Comparison of ENCODE assay signal across 1 cellular context in genomic region chr2:96683972-96684820, GRCh38.
A peak's percentile ranks its signal among the peaks of the same experiment; 100 is the strongest.
TF ChIP-seq lines count a peak whose summit lies in the region.

No MANE protein-coding gene starts in this region.

TF ChIP-seq in HepG2, 621 proteins besides CTCF, POLR2A, EP300 and RAD21 (continued from another document and continues in another):
- TF ChIP-seq TEAD3 (CRISPR knock-in tag; optimal IDR thresholded peaks at IDR 0.05; ENCODE audit: borderline replicate concordance), result peak; percentile 90
- peak; percentile 51; the same call in 1 of the 2 replicates for TF ChIP-seq FOXA3 (CRISPR knock-in tag; IDR thresholded peaks at IDR 0.05)
- peak; percentile 64 for TF ChIP-seq KAT8 (CRISPR knock-in tag; IDR thresholded peaks at IDR 0.05)
- peak; percentile 53; the same call in 1 of the 2 replicates for TF ChIP-seq ZMYM4 (CRISPR knock-in tag; IDR thresholded peaks at IDR 0.05)
- no peak for TF ChIP-seq LCORL (IDR thresholded peaks at IDR 0.05)
- TF ChIP-seq LCORL (CRISPR knock-in tag; IDR thresholded peaks at IDR 0.05), result peak; percentile 54; the same call in 1 of the 2 replicates
- TF ChIP-seq, protein P1, sequence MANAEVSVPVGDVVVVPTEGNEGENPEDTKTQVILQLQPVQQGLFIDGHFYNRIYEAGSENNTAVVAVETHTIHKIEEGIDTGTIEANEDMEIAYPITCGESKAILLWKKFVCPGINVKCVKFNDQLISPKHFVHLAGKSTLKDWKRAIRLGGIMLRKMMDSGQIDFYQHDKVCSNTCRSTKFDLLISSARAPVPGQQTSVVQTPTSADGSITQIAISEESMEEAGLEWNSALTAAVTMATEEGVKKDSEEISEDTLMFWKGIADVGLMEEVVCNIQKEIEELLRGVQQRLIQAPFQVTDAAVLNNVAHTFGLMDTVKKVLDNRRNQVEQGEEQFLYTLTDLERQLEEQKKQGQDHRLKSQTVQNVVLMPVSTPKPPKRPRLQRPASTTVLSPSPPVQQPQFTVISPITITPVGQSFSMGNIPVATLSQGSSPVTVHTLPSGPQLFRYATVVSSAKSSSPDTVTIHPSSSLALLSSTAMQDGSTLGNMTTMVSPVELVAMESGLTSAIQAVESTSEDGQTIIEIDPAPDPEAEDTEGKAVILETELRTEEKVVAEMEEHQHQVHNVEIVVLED (CRISPR knock-in tag; IDR thresholded peaks at IDR 0.05; ENCODE audit: borderline replicate concordance), result 0 out of 2 replicates have a peak, but pooled peaks have one; percentile 9
- TF ChIP-seq ZNF674 (CRISPR knock-in tag; IDR thresholded peaks at IDR 0.05; ENCODE audit: low read depth), result no peak
- peak; percentile 50 for TF ChIP-seq RARA (CRISPR knock-in tag; IDR thresholded peaks at IDR 0.05)
- peak; percentile 78 for TF ChIP-seq HDAC2 (CRISPR knock-in tag; IDR thresholded peaks at IDR 0.05)
- peak; percentile 22; the same call in 1 of the 2 replicates for TF ChIP-seq ZHX1 (CRISPR knock-in tag; IDR thresholded peaks at IDR 0.05; ENCODE audit: low read depth)
- 0 out of 2 replicates have a peak, but pooled peaks have one; percentile 41 for TF ChIP-seq KLF11 (CRISPR knock-in tag; IDR thresholded peaks at IDR 0.05)
- TF ChIP-seq, protein P2, sequence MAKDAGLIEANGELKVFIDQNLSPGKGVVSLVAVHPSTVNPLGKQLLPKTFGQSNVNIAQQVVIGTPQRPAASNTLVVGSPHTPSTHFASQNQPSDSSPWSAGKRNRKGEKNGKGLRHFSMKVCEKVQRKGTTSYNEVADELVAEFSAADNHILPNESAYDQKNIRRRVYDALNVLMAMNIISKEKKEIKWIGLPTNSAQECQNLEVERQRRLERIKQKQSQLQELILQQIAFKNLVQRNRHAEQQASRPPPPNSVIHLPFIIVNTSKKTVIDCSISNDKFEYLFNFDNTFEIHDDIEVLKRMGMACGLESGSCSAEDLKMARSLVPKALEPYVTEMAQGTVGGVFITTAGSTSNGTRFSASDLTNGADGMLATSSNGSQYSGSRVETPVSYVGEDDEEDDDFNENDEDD (CRISPR knock-in tag; IDR thresholded peaks at IDR 0.05; ENCODE audit: borderline replicate concordance), result peak; percentile 69; the same call in 1 of the 2 replicates
- TF ChIP-seq, protein P3, sequence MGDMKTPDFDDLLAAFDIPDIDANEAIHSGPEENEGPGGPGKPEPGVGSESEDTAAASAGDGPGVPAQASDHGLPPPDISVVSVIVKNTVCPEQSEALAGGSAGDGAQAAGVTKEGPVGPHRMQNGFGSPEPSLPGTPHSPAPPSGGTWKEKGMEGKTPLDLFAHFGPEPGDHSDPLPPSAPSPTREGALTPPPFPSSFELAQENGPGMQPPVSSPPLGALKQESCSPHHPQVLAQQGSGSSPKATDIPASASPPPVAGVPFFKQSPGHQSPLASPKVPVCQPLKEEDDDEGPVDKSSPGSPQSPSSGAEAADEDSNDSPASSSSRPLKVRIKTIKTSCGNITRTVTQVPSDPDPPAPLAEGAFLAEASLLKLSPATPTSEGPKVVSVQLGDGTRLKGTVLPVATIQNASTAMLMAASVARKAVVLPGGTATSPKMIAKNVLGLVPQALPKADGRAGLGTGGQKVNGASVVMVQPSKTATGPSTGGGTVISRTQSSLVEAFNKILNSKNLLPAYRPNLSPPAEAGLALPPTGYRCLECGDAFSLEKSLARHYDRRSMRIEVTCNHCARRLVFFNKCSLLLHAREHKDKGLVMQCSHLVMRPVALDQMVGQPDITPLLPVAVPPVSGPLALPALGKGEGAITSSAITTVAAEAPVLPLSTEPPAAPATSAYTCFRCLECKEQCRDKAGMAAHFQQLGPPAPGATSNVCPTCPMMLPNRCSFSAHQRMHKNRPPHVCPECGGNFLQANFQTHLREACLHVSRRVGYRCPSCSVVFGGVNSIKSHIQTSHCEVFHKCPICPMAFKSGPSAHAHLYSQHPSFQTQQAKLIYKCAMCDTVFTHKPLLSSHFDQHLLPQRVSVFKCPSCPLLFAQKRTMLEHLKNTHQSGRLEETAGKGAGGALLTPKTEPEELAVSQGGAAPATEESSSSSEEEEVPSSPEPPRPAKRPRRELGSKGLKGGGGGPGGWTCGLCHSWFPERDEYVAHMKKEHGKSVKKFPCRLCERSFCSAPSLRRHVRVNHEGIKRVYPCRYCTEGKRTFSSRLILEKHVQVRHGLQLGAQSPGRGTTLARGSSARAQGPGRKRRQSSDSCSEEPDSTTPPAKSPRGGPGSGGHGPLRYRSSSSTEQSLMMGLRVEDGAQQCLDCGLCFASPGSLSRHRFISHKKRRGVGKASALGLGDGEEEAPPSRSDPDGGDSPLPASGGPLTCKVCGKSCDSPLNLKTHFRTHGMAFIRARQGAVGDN (CRISPR knock-in tag; IDR thresholded peaks at IDR 0.05), result peak; percentile 78
- 0 out of 2 replicates have a peak, but pooled peaks have one; percentile 47 for TF ChIP-seq ZNF510 (CRISPR knock-in tag; IDR thresholded peaks at IDR 0.05; ENCODE audit: low read depth)
- TF ChIP-seq ZNF629 (CRISPR knock-in tag; conservative IDR thresholded peaks at IDR 0.05), result 0 out of 2 replicates have a peak, but pooled peaks have one; percentile 12
- TF ChIP-seq ZNF512B (CRISPR knock-in tag; IDR thresholded peaks at IDR 0.05; ENCODE audit: borderline replicate concordance), result 0 out of 2 replicates have a peak, but pooled peaks have one; percentile 80
- peak; percentile 72; the same call in 1 of the 2 replicates for TF ChIP-seq ZNF614 (CRISPR knock-in tag; IDR thresholded peaks at IDR 0.05; ENCODE audit: borderline replicate concordance)
- TF ChIP-seq GATA4 (IDR thresholded peaks at IDR 0.05; ENCODE audit: borderline replicate concordance, low read depth), result 0 out of 2 replicates have a peak, but pooled peaks have one; percentile 36
- peak; percentile 37; the same call in 1 of the 2 replicates for TF ChIP-seq RXRB (CRISPR knock-in tag; IDR thresholded peaks at IDR 0.05; ENCODE audit: borderline replicate concordance)
- TF ChIP-seq ZNF772 (CRISPR knock-in tag; IDR thresholded peaks at IDR 0.05), result peak; percentile 45; the same call in 1 of the 2 replicates
- 0 out of 2 replicates have a peak, but pooled peaks have one; percentile 69 for TF ChIP-seq ZNF124 (CRISPR knock-in tag; IDR thresholded peaks at IDR 0.05)
- 0 out of 2 replicates have a peak, but pooled peaks have one; percentile 31 for TF ChIP-seq DPF2 (CRISPR knock-in tag; IDR thresholded peaks at IDR 0.05; ENCODE audit: borderline replicate concordance, low read depth)
- no peak for TF ChIP-seq BATF2 (CRISPR knock-in tag; IDR thresholded peaks at IDR 0.05)
- TF ChIP-seq, protein P4, sequence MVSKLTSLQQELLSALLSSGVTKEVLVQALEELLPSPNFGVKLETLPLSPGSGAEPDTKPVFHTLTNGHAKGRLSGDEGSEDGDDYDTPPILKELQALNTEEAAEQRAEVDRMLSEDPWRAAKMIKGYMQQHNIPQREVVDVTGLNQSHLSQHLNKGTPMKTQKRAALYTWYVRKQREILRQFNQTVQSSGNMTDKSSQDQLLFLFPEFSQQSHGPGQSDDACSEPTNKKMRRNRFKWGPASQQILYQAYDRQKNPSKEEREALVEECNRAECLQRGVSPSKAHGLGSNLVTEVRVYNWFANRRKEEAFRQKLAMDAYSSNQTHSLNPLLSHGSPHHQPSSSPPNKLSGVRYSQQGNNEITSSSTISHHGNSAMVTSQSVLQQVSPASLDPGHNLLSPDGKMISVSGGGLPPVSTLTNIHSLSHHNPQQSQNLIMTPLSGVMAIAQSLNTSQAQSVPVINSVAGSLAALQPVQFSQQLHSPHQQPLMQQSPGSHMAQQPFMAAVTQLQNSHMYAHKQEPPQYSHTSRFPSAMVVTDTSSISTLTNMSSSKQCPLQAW (CRISPR knock-in tag; IDR thresholded peaks at IDR 0.05), result peak; percentile 89
- TF ChIP-seq KLF16 (CRISPR knock-in tag; IDR thresholded peaks at IDR 0.05), result 0 out of 4 replicates have a peak, but pooled peaks of 1 of the 2 experiments have one; percentile 38
- no peak for TF ChIP-seq ZNF143 (CRISPR knock-in tag; IDR thresholded peaks at IDR 0.05)
- peak; percentile 36 for TF ChIP-seq MED1 (CRISPR knock-in tag; IDR thresholded peaks at IDR 0.05)
- peak; percentile 53; the same call in 1 of the 2 replicates for TF ChIP-seq MAFG (CRISPR knock-in tag; IDR thresholded peaks at IDR 0.05)
- TF ChIP-seq ZNF781 (CRISPR knock-in tag; IDR thresholded peaks at IDR 0.05; ENCODE audit: borderline replicate concordance, not compliant biosample characterization), result peak; percentile 53
- no peak for TF ChIP-seq U2AF2 (IDR thresholded peaks at IDR 0.05; ENCODE audit: low read depth, low read length)
- TF ChIP-seq ARID4A (CRISPR knock-in tag; IDR thresholded peaks at IDR 0.05; ENCODE audit: borderline replicate concordance), result peak; percentile 30; the same call in 1 of the 2 replicates
- TF ChIP-seq, protein P5, sequence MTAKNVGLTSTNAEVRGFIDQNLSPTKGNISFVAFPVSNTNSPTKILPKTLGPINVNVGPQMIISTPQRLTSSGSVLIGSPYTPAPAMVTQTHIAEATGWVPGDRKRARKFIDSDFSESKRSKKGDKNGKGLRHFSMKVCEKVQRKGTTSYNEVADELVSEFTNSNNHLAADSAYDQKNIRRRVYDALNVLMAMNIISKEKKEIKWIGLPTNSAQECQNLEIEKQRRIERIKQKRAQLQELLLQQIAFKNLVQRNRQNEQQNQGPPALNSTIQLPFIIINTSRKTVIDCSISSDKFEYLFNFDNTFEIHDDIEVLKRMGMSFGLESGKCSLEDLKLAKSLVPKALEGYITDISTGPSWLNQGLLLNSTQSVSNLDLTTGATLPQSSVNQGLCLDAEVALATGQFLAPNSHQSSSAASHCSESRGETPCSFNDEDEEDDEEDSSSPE (CRISPR knock-in tag; IDR thresholded peaks at IDR 0.05), result peak; percentile 45; the same call in 1 of the 2 replicates
- TF ChIP-seq NCOR1 (IDR thresholded peaks at IDR 0.05; ENCODE audit: borderline replicate concordance, low read length), result peak; percentile 66; the same call in 1 of the 2 replicates
- TF ChIP-seq POGZ (CRISPR knock-in tag; IDR thresholded peaks at IDR 0.05), result peak; percentile 44
- TF ChIP-seq SAP130 (CRISPR knock-in tag; IDR thresholded peaks at IDR 0.05; ENCODE audit: low read depth), result peak; percentile 82
- TF ChIP-seq NCOA2 (CRISPR knock-in tag; IDR thresholded peaks at IDR 0.05), result peak; percentile 64
- no peak for TF ChIP-seq DNMT3B (CRISPR knock-in tag; conservative IDR thresholded peaks at IDR 0.05)
